In genomic region chr5:84622485-84622884, GRCh38 we compare ENCODE assay signal across 23 cellular contexts.
"Had no signal": no experiment of that assay in that cellular context is flagged by ENCODE, and none has a peak within 500 bp of the region (broad histone marks: within the 10 kb centered on the region; RNA-seq: fewer than 3 reads in every experiment).

No MANE protein-coding gene starts in this region.

- H3K9me2 ChIP-seq: SK-N-SH had no signal

- H3K9ac ChIP-seq: SK-N-SH had no signal

- H3K4me3 ChIP-seq: adrenal gland, breast epithelium, Peyer's patch, SJCRH30 had no signal

- H3K4me1 ChIP-seq: breast epithelium, Peyer's patch, SJCRH30 had no signal

- DNase-seq: activated CD4-positive, alpha-beta T cell treated with anti-CD3 and anti-CD28 coated beads for 4 hours; activated CD4-positive, alpha-beta T cell treated with anti-CD3 and anti-CD28 coated beads, Interleukin-2, amount 50 U/mL, for 4 hours; activated CD8-positive, alpha-beta memory T cell treated with anti-CD3 and anti-CD28 coated beads, Interleukin-2, amount 50 U/mL, for 48 hours; activated naive CD4-positive, alpha-beta T cell treated with anti-CD3 and anti-CD28 coated beads, Interleukin-2, amount 50 U/mL, for 16 hours; activated naive CD8-positive, alpha-beta T cell treated with anti-CD3 and anti-CD28 coated beads, Interleukin-2, amount 10 ng/mL, durations not matched to agents 7 days and 5 days; activated T-cell treated with anti-CD3 and anti-CD28 coated beads, Interleukin-2, amount 50 U/mL, for 1 hour; adrenal gland; aorta; caudate nucleus; NCI-H1048; NCI-H146; NCI-H187 treated with DMSO at 0.1 percent for 48 hours; NCI-H2081 treated with DMSO at 0.1 percent for 48 hours; NCI-H526; NCI-H774; Peyer's patch; Right ventricle myocardium superior; SK-N-SH; T-helper 1 cell had no signal

- H3K36me3 ChIP-seq: adrenal gland, breast epithelium, Peyer's patch, SJCRH30 had no signal

- H3K9me3 ChIP-seq: adrenal gland, breast epithelium, Peyer's patch, SJCRH30, SK-N-SH had no signal

- H3K27ac ChIP-seq: breast epithelium, Peyer's patch, RWPE1, SJCRH30 had no signal

- H3K27me3 ChIP-seq: adrenal gland, breast epithelium, Peyer's patch, SJCRH30 had no signal

- ATAC-seq: activated CD4-positive, CD25-positive, alpha-beta regulatory T cell treated with anti-CD3 and anti-CD28 coated beads, Interleukin-2, amount 50 U/mL, for 24 hours had no signal

- H3K4me2 ChIP-seq: SK-N-SH had no signal
